Comparison of ENCODE assay signal across 21 cellular contexts in genomic region chr11:108669261-108669660, GRCh38.
"Had no signal": no experiment of that assay in that cellular context is flagged by ENCODE, and none has a peak within 500 bp of the region (broad histone marks: within the 10 kb centered on the region; RNA-seq: fewer than 3 reads in every experiment).

No MANE protein-coding gene starts in this region.

- H3K36me3 ChIP-seq: SJSA1 had no signal

- H3K27me3 ChIP-seq: SJSA1 had no signal

- ATAC-seq: HepG2 had no signal

- H3K4me3 ChIP-seq: SJSA1, SK-N-MC had no signal

- H3K27ac ChIP-seq: SJSA1 had no signal

- DNase-seq: IMR-90, Karpas-422, KG1, MM.1S, NCI-H1092 treated with DMSO at 0.1 percent for 48 hours, NCI-H1436, NCI-H187, NCI-H2029, NCI-H2081 treated with DMSO at 0.1 percent for 48 hours, NCI-H2171, NCI-H345, NCI-H446 treated with DMSO at 0.1 percent for 48 hours, NCI-H510A treated with DMSO at 0.1 percent for 48 hours, NCI-H526, NCI-H748 treated with DMSO at 0.1 percent for 48 hours, Right ventricle myocardium superior, RPMI8226, SIG-M5 had no signal
